20 cellular contexts compared by ENCODE assay signal in genomic region chr3:155548194-155548593, GRCh38.
A peak's percentile ranks its signal among the peaks of the same experiment; 100 is the strongest.
DNase-seq lines count a peak whose midpoint lies in the region; ATAC-seq and TF ChIP-seq lines count a peak whose summit lies in the region.
"Had no signal": no experiment of that assay in that cellular context is flagged by ENCODE, and none has a peak within 500 bp of the region (broad histone marks: within the 10 kb centered on the region; RNA-seq: fewer than 3 reads in every experiment).

No MANE protein-coding gene starts in this region.

- intact Hi-C loops in activated T-helper 2 cell treated with anti-CD3 and anti-CD28 coated beads, Interferon-gamma antibody, Interleukin-2, Interleukin-4, amounts not matched to agents 10 μg/mL and 5 μg/mL and 100 μg/mL, durations not matched to agents 14 hours and 24 hours and 36 hours (cut with micrococcal nuclease): no loop called here
- intact Hi-C loops in upper lobe of right lung (cut with DNase I): no loop called here
- intact Hi-C loops in left ventricle myocardium superior (cut with micrococcal nuclease): no loop called here

- H3K4me2 ChIP-seq in GM23338: no peak overlapping the region

- TF ChIP-seq CTCF in GM23338 (conservative IDR thresholded peaks at IDR 0.05; ENCODE audit: low read depth in 2 of 2) (no peak), foreskin keratinocyte (conservative IDR thresholded peaks at IDR 0.05) (no peak), upper lobe of right lung (IDR thresholded peaks at IDR 0.05) (no peak), GM10248 (IDR thresholded peaks at IDR 0.05; ENCODE audit: control extremely low read depth, extremely low read depth, low read depth, missing control alignments) (no peak)

- no peak overlapping the region for H3K4me3 ChIP-seq in GM23338
- no peak overlapping the region for H3K4me3 ChIP-seq in upper lobe of right lung
- H3K4me3 ChIP-seq: gastrocnemius medialis, ovary, SJCRH30, vagina had no signal

- H3K4me1 Mint-ChIP-seq in GM23338: no peaks in the 10 kb centered on the region
- H3K4me1 Mint-ChIP-seq in activated T-helper 2 cell treated with anti-CD3 and anti-CD28 coated beads, Interferon-gamma antibody, Interleukin-2, Interleukin-4, amounts not matched to agents 10 μg/mL and 5 μg/mL and 100 μg/mL, durations not matched to agents 14 hours and 24 hours and 36 hours (ENCODE audit: low read depth): peaks cover 29% of the 10 kb centered on the region
- H3K4me1 Mint-ChIP-seq: mesothelial cell of epicardium had no signal

- no peaks in the 10 kb centered on the region for H3F3A ChIP-seq in GM23338 (replicated peaks; ENCODE audit: low read depth)

- H3K27me3 Mint-ChIP-seq in GM23338 (ENCODE audit: insufficient read depth, low read depth, poor library complexity): no peaks in the 10 kb centered on the region
- H3K27me3 Mint-ChIP-seq in activated T-helper 2 cell treated with anti-CD3 and anti-CD28 coated beads, Interferon-gamma antibody, Interleukin-2, Interleukin-4, amounts not matched to agents 10 μg/mL and 5 μg/mL and 100 μg/mL, durations not matched to agents 14 hours and 24 hours and 36 hours (ENCODE audit: low read depth): no peaks in the 10 kb centered on the region
- H3K27me3 Mint-ChIP-seq: activated CD4-positive, alpha-beta memory T cell treated with anti-CD3 and anti-CD28 coated beads for 36 hours; stimulated activated naive CD8-positive, alpha-beta T cell treated with anti-CD3 and anti-CD28 coated beads, Interleukin-15, Interleukin-2, amounts not matched to agents 100 ng/mL and 50 ng/mL, for 24 hours had no signal

- H4K20me1 ChIP-seq in GM23338 (replicated peaks; ENCODE audit: insufficient read depth): no peaks in the 10 kb centered on the region

- H2AFZ ChIP-seq in GM23338: no peak overlapping the region

- DNase-seq in ACHN: peak; percentile 40
- peak; percentile 8 for DNase-seq in GM23338 (ENCODE audit: low spot score)
- DNase-seq in activated T-helper 2 cell treated with anti-CD3 and anti-CD28 coated beads, Interferon-gamma antibody, Interleukin-2, Interleukin-4, amounts not matched to agents 10 μg/mL and 5 μg/mL and 100 μg/mL, durations not matched to agents 14 hours and 24 hours and 36 hours (ENCODE audit: low spot score): no peak
- DNase-seq in foreskin keratinocyte: peak in 1 of 2 donors; percentile 54
- DNase-seq in upper lobe of right lung: no peak
- DNase-seq in GM10248 (ENCODE audit: extremely low spot score): no peak
- DNase-seq in SHP77 treated with DMSO at 0.1 percent for 48 hours (lab: John Stamatoyannopoulos, UW): no peak
- no peak for DNase-seq in left ventricle myocardium superior
- DNase-seq: activated CD4-positive, alpha-beta memory T cell treated with anti-CD3 and anti-CD28 coated beads for 36 hours; anterior cingulate cortex; dermis blood vessel endothelial cell; DND-41; gastrocnemius medialis; MV-4-11; ovary; SJCRH30 had no signal

- ATAC-seq in GM23338 (no peak), foreskin keratinocyte (peak; percentile 88), upper lobe of right lung (no peak), left ventricle myocardium superior (no peak)
- ATAC-seq: gastrocnemius medialis, HepG2 had no signal

- CTCF ChIA-PET in GM10248 (lab: Yijun Ruan, JAX): no interaction called here

- H3K4me3 Mint-ChIP-seq in GM23338: no peak overlapping the region
- no peak overlapping the region for H3K4me3 Mint-ChIP-seq in activated T-helper 2 cell treated with anti-CD3 and anti-CD28 coated beads, Interferon-gamma antibody, Interleukin-2, Interleukin-4, amounts not matched to agents 10 μg/mL and 5 μg/mL and 100 μg/mL, durations not matched to agents 14 hours and 24 hours and 36 hours (ENCODE audit: low read depth)
- H3K4me3 Mint-ChIP-seq: activated CD4-positive, alpha-beta memory T cell treated with anti-CD3 and anti-CD28 coated beads for 36 hours; mesothelial cell of epicardium; stimulated activated naive CD8-positive, alpha-beta T cell treated with anti-CD3 and anti-CD28 coated beads, Interleukin-15, Interleukin-2, amounts not matched to agents 100 ng/mL and 50 ng/mL, for 24 hours had no signal

- in situ Hi-C loops in ACHN (cut with HindIII; ENCODE audit: low pct_ligation_motif_present, low pct_unique_long_range_greater_than_20kb, low sequenced_read_pairs): no loop called here

- POLR2A ChIA-PET in GM10248 (lab: Yijun Ruan, JAX): no interaction called here

- H3K36me3 ChIP-seq in GM23338 (ENCODE audit: insufficient read depth) (no peaks in the 10 kb centered on the region), upper lobe of right lung (no peaks in the 10 kb centered on the region)
- H3K36me3 ChIP-seq: gastrocnemius medialis, ovary, SJCRH30, vagina had no signal

- H3K9me2 ChIP-seq in GM23338 (ENCODE audit: insufficient read depth): no peaks in the 10 kb centered on the region

- peaks cover 20% of the 10 kb centered on the region for H3K36me3 Mint-ChIP-seq in GM23338 (ENCODE audit: low read depth)
- peaks cover 21% of the 10 kb centered on the region for H3K36me3 Mint-ChIP-seq in activated T-helper 2 cell treated with anti-CD3 and anti-CD28 coated beads, Interferon-gamma antibody, Interleukin-2, Interleukin-4, amounts not matched to agents 10 μg/mL and 5 μg/mL and 100 μg/mL, durations not matched to agents 14 hours and 24 hours and 36 hours (ENCODE audit: low read depth)
- H3K36me3 Mint-ChIP-seq: activated CD4-positive, alpha-beta memory T cell treated with anti-CD3 and anti-CD28 coated beads for 36 hours; mesothelial cell of epicardium had no signal

- no peaks in the 10 kb centered on the region for H3K79me2 ChIP-seq in GM23338 (replicated peaks; ENCODE audit: insufficient read depth)

- H3K9me3 ChIP-seq in upper lobe of right lung: no peaks in the 10 kb centered on the region
- H3K9me3 ChIP-seq: gastrocnemius medialis, ovary, SJCRH30, vagina had no signal

- H3K27ac Mint-ChIP-seq in GM23338: no peak overlapping the region
- peak overlapping the region; percentile 11 for H3K27ac Mint-ChIP-seq in activated T-helper 2 cell treated with anti-CD3 and anti-CD28 coated beads, Interferon-gamma antibody, Interleukin-2, Interleukin-4, amounts not matched to agents 10 μg/mL and 5 μg/mL and 100 μg/mL, durations not matched to agents 14 hours and 24 hours and 36 hours
- H3K27ac Mint-ChIP-seq: activated CD4-positive, alpha-beta memory T cell treated with anti-CD3 and anti-CD28 coated beads for 36 hours; mesothelial cell of epicardium; stimulated activated naive CD8-positive, alpha-beta T cell treated with anti-CD3 and anti-CD28 coated beads, Interleukin-15, Interleukin-2, amounts not matched to agents 100 ng/mL and 50 ng/mL, for 24 hours had no signal

- no peaks in the 10 kb centered on the region for H3K27me3 ChIP-seq in GM23338 (ENCODE audit: insufficient read depth)
- H3K27me3 ChIP-seq in foreskin keratinocyte: no peaks in the 10 kb centered on the region
- H3K27me3 ChIP-seq in upper lobe of right lung: no peaks in the 10 kb centered on the region
- H3K27me3 ChIP-seq: gastrocnemius medialis, ovary, SJCRH30, vagina had no signal

- no peak overlapping the region for H3K27ac ChIP-seq in GM23338 (ENCODE audit: low read depth)
- H3K27ac ChIP-seq in foreskin keratinocyte: no peak overlapping the region
- H3K27ac ChIP-seq in upper lobe of right lung: no peak overlapping the region
- H3K27ac ChIP-seq: gastrocnemius medialis, ovary, SJCRH30, vagina had no signal

- H3K4me1 ChIP-seq in GM23338 (ENCODE audit: insufficient read depth): no peaks in the 10 kb centered on the region
- no peaks in the 10 kb centered on the region for H3K4me1 ChIP-seq in foreskin keratinocyte
- no peaks in the 10 kb centered on the region for H3K4me1 ChIP-seq in upper lobe of right lung
- H3K4me1 ChIP-seq: gastrocnemius medialis, SJCRH30, vagina had no signal

- H3K9me3 Mint-ChIP-seq in GM23338: peaks cover 3% of the 10 kb centered on the region; the same call in 2 of the 3 replicates
- H3K9me3 Mint-ChIP-seq in activated T-helper 2 cell treated with anti-CD3 and anti-CD28 coated beads, Interferon-gamma antibody, Interleukin-2, Interleukin-4, amounts not matched to agents 10 μg/mL and 5 μg/mL and 100 μg/mL, durations not matched to agents 14 hours and 24 hours and 36 hours: peaks cover under 1% of the 10 kb centered on the region
- H3K9me3 Mint-ChIP-seq: activated CD4-positive, alpha-beta memory T cell treated with anti-CD3 and anti-CD28 coated beads for 36 hours had no signal

TF ChIP-seq in GM23338, 12 proteins besides CTCF, POLR2A, EP300 and RAD21 (continues in another document):
- TF ChIP-seq ZNF331 (CRISPR knock-in tag; IDR thresholded peaks at IDR 0.05; ENCODE audit: low read depth) (no peak), POLR2AphosphoS5 (IDR thresholded peaks at IDR 0.05; ENCODE audit: low read depth) (no peak), EZH2 (IDR thresholded peaks at IDR 0.05; ENCODE audit: low read depth, unreplicated experiment) (no peak), CREB1 (CRISPR knock-in tag; IDR thresholded peaks at IDR 0.05; ENCODE audit: low read depth) (no peak)

Comparison
In these comparisons a context has a peak if more than half of its experiments do, and no peak if none do; other contexts are left out.
1. DNase-seq: peak in ACHN (single experiment) and GM23338 (single experiment); none in activated T-helper 2 cell treated with anti-CD3 and anti-CD28 coated beads, Interferon-gamma antibody, Interleukin-2, Interleukin-4, amounts not matched to agents 10 μg/mL and 5 μg/mL and 100 μg/mL, durations not matched to agents 14 hours and 24 hours and 36 hours (single experiment), upper lobe of right lung (single experiment), GM10248 (single experiment), SHP77 treated with DMSO at 0.1 percent for 48 hours (single experiment) and left ventricle myocardium superior (single experiment).